Comparison of ENCODE assay signal across 25 cellular contexts in the genomic region with DNA sequence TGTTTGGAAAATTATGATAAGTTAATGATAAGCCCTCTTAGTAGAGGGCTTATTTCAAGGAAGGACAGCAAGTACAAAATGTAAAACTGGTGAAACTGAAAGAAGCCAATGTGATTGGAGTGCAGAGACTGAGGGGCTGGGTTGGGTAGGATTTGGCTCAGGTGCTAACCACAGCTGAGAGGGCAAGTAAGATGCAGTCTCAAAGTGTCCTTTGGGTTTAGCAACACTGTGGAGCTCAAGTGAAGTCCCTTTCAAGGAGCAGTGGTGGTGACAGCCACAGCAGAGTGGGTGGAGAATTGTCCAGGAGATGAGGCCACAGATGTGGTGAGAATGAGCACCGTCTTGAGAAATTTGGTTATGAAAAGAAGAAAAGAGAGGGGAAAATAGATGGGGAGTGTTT.
"Had no signal": no experiment of that assay in that cellular context is flagged by ENCODE, and none has a peak within 500 bp of the region (broad histone marks: within the 10 kb centered on the region; RNA-seq: fewer than 3 reads in every experiment).

No MANE protein-coding gene starts in this region.

- H3K9me3 ChIP-seq: colonic mucosa, right lobe of liver, testis had no signal

- H3K79me2 ChIP-seq: hepatocyte, parathyroid adenoma had no signal

- H3K4me3 ChIP-seq: colonic mucosa, esophagus muscularis mucosa, gastroesophageal sphincter, heart left ventricle, hepatocyte, left lung, right lobe of liver, testis, tibial artery had no signal

- H3K4me3 Mint-ChIP-seq: dendritic cell treated with granulocyte-macrophage colony-stimulating factor and Interleukin-4, amounts not matched to agents 40 ng/mL and 50 ng/mL, for 4 days; naive thymus-derived CD8-positive, alpha-beta T cell; neural crest cell; type B pancreatic cell had no signal

- H2AFZ ChIP-seq: hepatocyte, parathyroid adenoma had no signal

- H3K4me1 ChIP-seq: colonic mucosa, esophagus muscularis mucosa, foreskin keratinocyte, gastroesophageal sphincter, heart left ventricle, left lung, parathyroid adenoma, right lobe of liver, testis, tibial artery had no signal

- H3K4me1 Mint-ChIP-seq: neural crest cell had no signal

- H3K27me3 Mint-ChIP-seq: dendritic cell treated with granulocyte-macrophage colony-stimulating factor and Interleukin-4, amounts not matched to agents 40 ng/mL and 50 ng/mL, for 4 days; naive thymus-derived CD8-positive, alpha-beta T cell; progenitor cell of endocrine pancreas; type B pancreatic cell had no signal

- H3K36me3 Mint-ChIP-seq: type B pancreatic cell had no signal

- H3K27ac Mint-ChIP-seq: dendritic cell treated with granulocyte-macrophage colony-stimulating factor and Interleukin-4, amounts not matched to agents 40 ng/mL and 50 ng/mL, for 4 days; progenitor cell of endocrine pancreas; type B pancreatic cell had no signal

- H3K36me3 ChIP-seq: colonic mucosa, esophagus muscularis mucosa, gastroesophageal sphincter, heart left ventricle, left lung, right lobe of liver, tibial artery had no signal

- ATAC-seq: foreskin keratinocyte; gastroesophageal sphincter; heart left ventricle; left cardiac atrium; left lung; naive thymus-derived CD8-positive, alpha-beta T cell; right lobe of liver had no signal

- H3K27me3 ChIP-seq: colonic mucosa, esophagus muscularis mucosa, gastroesophageal sphincter, heart left ventricle, hepatocyte, left lung, right lobe of liver, testis, tibial artery had no signal

- DNase-seq: colonic mucosa; effector CD8-positive, alpha-beta T cell; foreskin keratinocyte; heart left ventricle; left cardiac atrium; left lung; mammary epithelial cell; mesendoderm; naive thymus-derived CD8-positive, alpha-beta T cell; right lobe of liver; small intestine; stimulated activated CD4-positive, alpha-beta T cell treated with anti-CD3 and anti-CD28 coated beads, Interleukin-15, amount 100 ng/mL, for 24 hours; stimulated activated CD4-positive, alpha-beta T cell treated with anti-CD3 and anti-CD28 coated beads, Interleukin-2, amount 100 ng/mL, for 48 hours; stimulated activated naive CD4-positive, alpha-beta T cell; substantia nigra; testis; tibial artery had no signal

- H3K27ac ChIP-seq: colonic mucosa, esophagus muscularis mucosa, foreskin keratinocyte, gastroesophageal sphincter, heart left ventricle, hepatocyte, left lung, parathyroid adenoma, right lobe of liver, testis, tibial artery had no signal

- H3K9ac ChIP-seq: parathyroid adenoma had no signal

- H3K4me2 ChIP-seq: hepatocyte had no signal
